24 cellular contexts compared by ENCODE assay signal in genomic region chr6:157596461-157596860, GRCh38.
A peak's percentile ranks its signal among the peaks of the same experiment; 100 is the strongest.
DNase-seq lines count a peak whose midpoint lies in the region; ATAC-seq and TF ChIP-seq lines count a peak whose summit lies in the region.
"Had no signal": no experiment of that assay in that cellular context is flagged by ENCODE, and none has a peak within 500 bp of the region (broad histone marks: within the 10 kb centered on the region; RNA-seq: fewer than 3 reads in every experiment).

No MANE protein-coding gene starts in this region.

- POLR2A ChIA-PET in A673 (lab: Charles Lee; ENCODE audit: low non-redundant PET) = no interaction called here

- DNase-seq in left ventricle myocardium superior (no peak), ureter (ENCODE audit: low spot score) (peak; percentile 51), amygdala (lab: John Stamatoyannopoulos, UW) (no peak), A673 (ENCODE audit: low spot score) (no peak)
- DNase-seq in activated CD4-positive, alpha-beta T cell treated with anti-CD3 and anti-CD28 coated beads, Interleukin-2, amount 10 ng/mL, durations not matched to agents 24 days and 14 days = no peak
- DNase-seq: activated CD4-positive, alpha-beta memory T cell treated with anti-CD3 and anti-CD28 coated beads for 36 hours; activated naive CD4-positive, alpha-beta T cell treated with anti-CD3 and anti-CD28 coated beads, Interleukin-2, amount 50 U/mL, for 16 hours; anterior cingulate cortex; effector CD4-positive, alpha-beta T cell; lower lobe of right lung; NCI-H1417; NCI-H2081 treated with DMSO at 0.1 percent for 48 hours; NCI-H226; sigmoid colon; stimulated activated naive CD4-positive, alpha-beta T cell treated with Interleukin-2 at 50 U/mL for 16 hours; T-helper 1 cell; thyroid gland had no signal

- intact Hi-C loops in left ventricle myocardium superior (cut with micrococcal nuclease) (no loop called here), A673 (cut with micrococcal nuclease; ENCODE audit: unreplicated experiment) (no loop called here)
- intact Hi-C loops in activated CD4-positive, alpha-beta T cell treated with anti-CD3 and anti-CD28 coated beads, Interleukin-2, amount 10 ng/mL, durations not matched to agents 24 days and 14 days (cut with micrococcal nuclease) = loop anchor here (5.0 kb wide), 1 partner anchor 214 kb away; the partner anchor contains the start of gene ZDHHC14

- no peaks in the 10 kb centered on the region for H3K9me3 ChIP-seq in A673 (ENCODE audit: low read depth, low read length, poor library complexity, severe bottlenecking)
- H3K9me3 ChIP-seq: lower lobe of right lung, sigmoid colon, SJSA1, thyroid gland had no signal

- CTCF ChIA-PET in A673 (lab: Charles Lee) = no interaction called here

- H3K27ac ChIP-seq in VCaP = peak overlapping the region; percentile 96
- no peak overlapping the region for H3K27ac ChIP-seq in A673 (ENCODE audit: low read depth, low read length, poor library complexity, severe bottlenecking)
- H3K27ac ChIP-seq: lower lobe of right lung, SJSA1 had no signal

- peak overlapping the region in 2 of 3 experiments; percentile 52 to 88 for H3K27ac Mint-ChIP-seq in nephron
- H3K27ac Mint-ChIP-seq in activated CD4-positive, alpha-beta T cell treated with anti-CD3 and anti-CD28 coated beads, Interleukin-2, amount 10 ng/mL, durations not matched to agents 24 days and 14 days = no peak overlapping the region
- H3K27ac Mint-ChIP-seq: activated CD4-positive, alpha-beta memory T cell treated with anti-CD3 and anti-CD28 coated beads for 36 hours; activated T-helper 17 cell treated with anti-CD3 and anti-CD28 coated beads, Interleukin-2, amount 50 U/mL, for 72 hours had no signal

- H3K4me3 ChIP-seq in A673 (ENCODE audit: low read depth, low read length, poor library complexity, severe bottlenecking) = no peak overlapping the region
- H3K4me3 ChIP-seq: GM12878, lower lobe of right lung, sigmoid colon, SJSA1, thyroid gland had no signal

- H3K4me1 Mint-ChIP-seq in nephron = peaks cover 22% of the 10 kb centered on the region
- H3K4me1 Mint-ChIP-seq in activated CD4-positive, alpha-beta T cell treated with anti-CD3 and anti-CD28 coated beads, Interleukin-2, amount 10 ng/mL, durations not matched to agents 24 days and 14 days = peaks cover 4% of the 10 kb centered on the region
- H3K4me1 Mint-ChIP-seq: CD14-positive monocyte, neural crest cell had no signal

- no peaks in the 10 kb centered on the region for H3K36me3 ChIP-seq in A673 (ENCODE audit: insufficient read depth, low read length, poor library complexity, severe bottlenecking)
- H3K36me3 ChIP-seq: lower lobe of right lung, SJSA1, thyroid gland had no signal

- ATAC-seq in left ventricle myocardium superior = peak; percentile 69
- ATAC-seq: activated T-helper 17 cell treated with anti-CD3 and anti-CD28 coated beads, Interleukin-2, amount 50 U/mL, for 72 hours; GM12878 had no signal

- peaks cover 2% of the 10 kb centered on the region for H3K9me3 Mint-ChIP-seq in nephron
- H3K9me3 Mint-ChIP-seq in activated CD4-positive, alpha-beta T cell treated with anti-CD3 and anti-CD28 coated beads, Interleukin-2, amount 10 ng/mL, durations not matched to agents 24 days and 14 days = peaks cover under 1% of the 10 kb centered on the region

- no peaks in the 10 kb centered on the region for H3K27me3 ChIP-seq in A673 (replicated peaks; ENCODE audit: insufficient read depth, low read depth, low read length, poor library complexity)
- H3K27me3 ChIP-seq: sigmoid colon, SJSA1, thyroid gland had no signal

- no peak for TF ChIP-seq CTCF in VCaP (conservative IDR thresholded peaks at IDR 0.05)
- TF ChIP-seq CTCF in nephron (IDR thresholded peaks at IDR 0.05; ENCODE audit: unreplicated experiment in 3 of 3) = no peak
- no peak for TF ChIP-seq CTCF in A673 (conservative IDR thresholded peaks at IDR 0.05; ENCODE audit: low read depth, low read length)

- no TSS peak for BruUV-seq in A673 (replicated peaks; lab: Mats Ljungman, UMichigan)

- H3K4me1 ChIP-seq in A673 (ENCODE audit: insufficient read depth, low read length, poor library complexity, severe bottlenecking) = no peaks in the 10 kb centered on the region

- peaks cover 1% of the 10 kb centered on the region for H3K36me3 Mint-ChIP-seq in nephron (ENCODE audit: low read depth)
- peaks cover 8% of the 10 kb centered on the region for H3K36me3 Mint-ChIP-seq in activated CD4-positive, alpha-beta T cell treated with anti-CD3 and anti-CD28 coated beads, Interleukin-2, amount 10 ng/mL, durations not matched to agents 24 days and 14 days (ENCODE audit: low read depth)
- H3K36me3 Mint-ChIP-seq: activated CD4-positive, alpha-beta memory T cell treated with anti-CD3 and anti-CD28 coated beads for 36 hours had no signal

- no peak overlapping the region for H3K4me3 Mint-ChIP-seq in nephron
- H3K4me3 Mint-ChIP-seq in activated CD4-positive, alpha-beta T cell treated with anti-CD3 and anti-CD28 coated beads, Interleukin-2, amount 10 ng/mL, durations not matched to agents 24 days and 14 days = no peak overlapping the region
- H3K4me3 Mint-ChIP-seq: activated CD4-positive, alpha-beta memory T cell treated with anti-CD3 and anti-CD28 coated beads for 36 hours; activated T-helper 17 cell treated with anti-CD3 and anti-CD28 coated beads, Interleukin-2, amount 50 U/mL, for 72 hours; CD14-positive monocyte; neural crest cell had no signal

- H3K27me3 Mint-ChIP-seq in nephron (ENCODE audit: low read depth) = no peaks in the 10 kb centered on the region
- no peaks in the 10 kb centered on the region for H3K27me3 Mint-ChIP-seq in activated CD4-positive, alpha-beta T cell treated with anti-CD3 and anti-CD28 coated beads, Interleukin-2, amount 10 ng/mL, durations not matched to agents 24 days and 14 days
- H3K27me3 Mint-ChIP-seq: activated CD4-positive, alpha-beta memory T cell treated with anti-CD3 and anti-CD28 coated beads for 36 hours; activated T-helper 17 cell treated with anti-CD3 and anti-CD28 coated beads, Interleukin-2, amount 50 U/mL, for 72 hours had no signal
